In the genomic region with DNA sequence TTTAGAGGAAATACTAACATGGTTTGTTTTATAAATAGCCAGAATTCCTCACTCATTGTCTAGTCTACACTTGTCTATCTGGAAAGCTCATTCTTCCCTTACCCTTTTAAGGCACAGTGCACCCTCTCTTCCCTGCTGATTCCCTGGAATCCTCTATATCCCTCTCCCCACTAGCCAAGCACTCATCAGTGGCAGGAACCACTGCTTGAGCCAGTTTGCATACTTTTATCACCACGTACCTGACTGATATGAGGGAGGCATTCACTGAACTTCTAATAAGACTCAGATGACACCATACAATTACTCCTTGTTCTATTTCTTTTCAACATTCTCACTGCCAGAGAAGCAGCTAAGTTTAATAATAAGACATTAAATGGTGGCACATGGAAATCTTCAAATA, we compare ENCODE assay signal across 2 cellular contexts.
TF ChIP-seq lines count a peak whose summit lies in the region.

No MANE protein-coding gene starts in this region.

TF ChIP-seq in GM23338, 12 proteins besides CTCF, POLR2A, EP300 and RAD21:
- TF ChIP-seq, protein P1, sequence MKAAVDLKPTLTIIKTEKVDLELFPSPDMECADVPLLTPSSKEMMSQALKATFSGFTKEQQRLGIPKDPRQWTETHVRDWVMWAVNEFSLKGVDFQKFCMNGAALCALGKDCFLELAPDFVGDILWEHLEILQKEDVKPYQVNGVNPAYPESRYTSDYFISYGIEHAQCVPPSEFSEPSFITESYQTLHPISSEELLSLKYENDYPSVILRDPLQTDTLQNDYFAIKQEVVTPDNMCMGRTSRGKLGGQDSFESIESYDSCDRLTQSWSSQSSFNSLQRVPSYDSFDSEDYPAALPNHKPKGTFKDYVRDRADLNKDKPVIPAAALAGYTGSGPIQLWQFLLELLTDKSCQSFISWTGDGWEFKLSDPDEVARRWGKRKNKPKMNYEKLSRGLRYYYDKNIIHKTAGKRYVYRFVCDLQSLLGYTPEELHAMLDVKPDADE (IDR thresholded peaks at IDR 0.05): no peak
- TF ChIP-seq, protein P2, sequence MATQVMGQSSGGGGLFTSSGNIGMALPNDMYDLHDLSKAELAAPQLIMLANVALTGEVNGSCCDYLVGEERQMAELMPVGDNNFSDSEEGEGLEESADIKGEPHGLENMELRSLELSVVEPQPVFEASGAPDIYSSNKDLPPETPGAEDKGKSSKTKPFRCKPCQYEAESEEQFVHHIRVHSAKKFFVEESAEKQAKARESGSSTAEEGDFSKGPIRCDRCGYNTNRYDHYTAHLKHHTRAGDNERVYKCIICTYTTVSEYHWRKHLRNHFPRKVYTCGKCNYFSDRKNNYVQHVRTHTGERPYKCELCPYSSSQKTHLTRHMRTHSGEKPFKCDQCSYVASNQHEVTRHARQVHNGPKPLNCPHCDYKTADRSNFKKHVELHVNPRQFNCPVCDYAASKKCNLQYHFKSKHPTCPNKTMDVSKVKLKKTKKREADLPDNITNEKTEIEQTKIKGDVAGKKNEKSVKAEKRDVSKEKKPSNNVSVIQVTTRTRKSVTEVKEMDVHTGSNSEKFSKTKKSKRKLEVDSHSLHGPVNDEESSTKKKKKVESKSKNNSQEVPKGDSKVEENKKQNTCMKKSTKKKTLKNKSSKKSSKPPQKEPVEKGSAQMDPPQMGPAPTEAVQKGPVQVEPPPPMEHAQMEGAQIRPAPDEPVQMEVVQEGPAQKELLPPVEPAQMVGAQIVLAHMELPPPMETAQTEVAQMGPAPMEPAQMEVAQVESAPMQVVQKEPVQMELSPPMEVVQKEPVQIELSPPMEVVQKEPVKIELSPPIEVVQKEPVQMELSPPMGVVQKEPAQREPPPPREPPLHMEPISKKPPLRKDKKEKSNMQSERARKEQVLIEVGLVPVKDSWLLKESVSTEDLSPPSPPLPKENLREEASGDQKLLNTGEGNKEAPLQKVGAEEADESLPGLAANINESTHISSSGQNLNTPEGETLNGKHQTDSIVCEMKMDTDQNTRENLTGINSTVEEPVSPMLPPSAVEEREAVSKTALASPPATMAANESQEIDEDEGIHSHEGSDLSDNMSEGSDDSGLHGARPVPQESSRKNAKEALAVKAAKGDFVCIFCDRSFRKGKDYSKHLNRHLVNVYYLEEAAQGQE (IDR thresholded peaks at IDR 0.05; ENCODE audit: unreplicated experiment): no peak
- TF ChIP-seq NANOG (IDR thresholded peaks at IDR 0.05; ENCODE audit: borderline replicate concordance) (no peak), POLR2AphosphoS5 (IDR thresholded peaks at IDR 0.05; ENCODE audit: low read depth) (no peak), JUNB (IDR thresholded peaks at IDR 0.05; ENCODE audit: unreplicated experiment) (no peak), ZNF331 (CRISPR knock-in tag; IDR thresholded peaks at IDR 0.05; ENCODE audit: low read depth) (no peak)
TF ChIP-seq in GM23338: peak in this region for 0.

TF ChIP-seq in H1, 55 proteins besides CTCF, POLR2A, EP300 and RAD21:
- no peak for TF ChIP-seq RNF2 (IDR thresholded peaks at IDR 0.05; ENCODE audit: borderline replicate concordance, low read depth, low read length, missing control alignments, poor library complexity, severe bottlenecking)
- TF ChIP-seq RFX5 (IDR thresholded peaks at IDR 0.05; ENCODE audit: borderline replicate concordance, low read depth, low read length): no peak
- no peak for TF ChIP-seq SAP30 (IDR thresholded peaks at IDR 0.05; ENCODE audit: insufficient read depth, insufficient replicate concordance, low read length)
- TF ChIP-seq, protein P3, sequence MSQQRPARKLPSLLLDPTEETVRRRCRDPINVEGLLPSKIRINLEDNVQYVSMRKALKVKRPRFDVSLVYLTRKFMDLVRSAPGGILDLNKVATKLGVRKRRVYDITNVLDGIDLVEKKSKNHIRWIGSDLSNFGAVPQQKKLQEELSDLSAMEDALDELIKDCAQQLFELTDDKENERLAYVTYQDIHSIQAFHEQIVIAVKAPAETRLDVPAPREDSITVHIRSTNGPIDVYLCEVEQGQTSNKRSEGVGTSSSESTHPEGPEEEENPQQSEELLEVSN (IDR thresholded peaks at IDR 0.05): no peak
- TF ChIP-seq SRF (IDR thresholded peaks at IDR 0.05; ENCODE audit: low read depth, low read length): no peak
- no peak for TF ChIP-seq BRCA1 (IDR thresholded peaks at IDR 0.05; ENCODE audit: low read depth, low read length)
- no peak for TF ChIP-seq GABPA (IDR thresholded peaks at IDR 0.05; ENCODE audit: borderline replicate concordance, insufficient read depth, low read length)
- no peak for TF ChIP-seq YY1 (IDR thresholded peaks at IDR 0.05; ENCODE audit: low read depth, low read length)
- TF ChIP-seq RXRA (IDR thresholded peaks at IDR 0.05; ENCODE audit: insufficient read depth, low read depth, low read length): no peak
- no peak for TF ChIP-seq CBX8 (IDR thresholded peaks at IDR 0.05; ENCODE audit: borderline replicate concordance, low read depth, low read length)
- TF ChIP-seq RBBP5 (IDR thresholded peaks at IDR 0.05; ENCODE audit: borderline replicate concordance, low read depth, low read length): no peak
- no peak for TF ChIP-seq ASH2L (IDR thresholded peaks at IDR 0.05; ENCODE audit: low read length)
- no peak for TF ChIP-seq JUN (IDR thresholded peaks at IDR 0.05; ENCODE audit: low read depth, low read length)
